In genomic region chr2:234426616-234427015, GRCh38 we compare ENCODE assay signal across 9 cellular contexts.
DNase-seq lines count a peak whose midpoint lies in the region; ATAC-seq and TF ChIP-seq lines count a peak whose summit lies in the region.
"Had no signal": no experiment of that assay in that cellular context is flagged by ENCODE, and none has a peak within 500 bp of the region (broad histone marks: within the 10 kb centered on the region; RNA-seq: fewer than 3 reads in every experiment).

No MANE protein-coding gene starts in this region.

- H3K36me3 Mint-ChIP-seq in activated CD8-positive, alpha-beta T cell treated with anti-CD3 and anti-CD28 coated beads, Interleukin-2, amount 10 ng/mL, durations not matched to agents 7 days and 5 days (ENCODE audit: low read depth): peaks cover 8% of the 10 kb centered on the region
- no peaks in the 10 kb centered on the region for H3K36me3 Mint-ChIP-seq in natural killer cell

- peak overlapping the region; percentile 97 for H3K27ac Mint-ChIP-seq in activated CD8-positive, alpha-beta T cell treated with anti-CD3 and anti-CD28 coated beads, Interleukin-2, amount 10 ng/mL, durations not matched to agents 7 days and 5 days
- peak overlapping the region; percentile 98 to 100 for H3K27ac Mint-ChIP-seq in natural killer cell

- H3K4me1 Mint-ChIP-seq in activated CD8-positive, alpha-beta T cell treated with anti-CD3 and anti-CD28 coated beads, Interleukin-2, amount 10 ng/mL, durations not matched to agents 7 days and 5 days (ENCODE audit: low read depth): peaks cover 83% of the 10 kb centered on the region
- H3K4me1 Mint-ChIP-seq in natural killer cell: peaks cover 88 to 91% of the 10 kb centered on the region in 2 donors

- no peaks in the 10 kb centered on the region for H3K27me3 Mint-ChIP-seq in activated CD8-positive, alpha-beta T cell treated with anti-CD3 and anti-CD28 coated beads, Interleukin-2, amount 10 ng/mL, durations not matched to agents 7 days and 5 days (ENCODE audit: low read depth)
- no peaks in the 10 kb centered on the region for H3K27me3 Mint-ChIP-seq in natural killer cell (ENCODE audit: low read depth in 2 of 2)

- no peaks in the 10 kb centered on the region for H3K9me3 Mint-ChIP-seq in activated CD8-positive, alpha-beta T cell treated with anti-CD3 and anti-CD28 coated beads, Interleukin-2, amount 10 ng/mL, durations not matched to agents 7 days and 5 days (ENCODE audit: insufficient read depth)
- no peaks in the 10 kb centered on the region for H3K9me3 Mint-ChIP-seq in natural killer cell

- DNase-seq in ELF-1 (ENCODE audit: low read depth, low spot score) (peak; percentile 8), natural killer cell (no peak), cerebellum (ENCODE audit: low spot score) (no peak), HuH-7.5 (ENCODE audit: low spot score) (no peak), Kasumi-1 (lab: John Stamatoyannopoulos, UW) (no peak)
- no peak for DNase-seq in activated CD8-positive, alpha-beta T cell treated with anti-CD3 and anti-CD28 coated beads, Interleukin-2, amount 10 ng/mL, durations not matched to agents 7 days and 5 days
- DNase-seq: NCI-H1092 treated with DMSO at 0.1 percent for 48 hours had no signal

- POLR2A ChIA-PET in activated CD8-positive, alpha-beta T cell treated with anti-CD3 and anti-CD28 coated beads, Interleukin-2, amount 10 ng/mL, durations not matched to agents 7 days and 5 days (lab: Charles Lee): interaction anchor here (0.6 to 7.0 kb wide), 18 partner anchors 11 to 400 kb away, joined by 3 to 99 read pairs (median 6); partner anchors contain the start of gene ARL4C

- peak overlapping the region; percentile 56 for H3K4me3 Mint-ChIP-seq in activated CD8-positive, alpha-beta T cell treated with anti-CD3 and anti-CD28 coated beads, Interleukin-2, amount 10 ng/mL, durations not matched to agents 7 days and 5 days
- H3K4me3 Mint-ChIP-seq in natural killer cell: peak overlapping the region; percentile 80

- ATAC-seq in HG03196 (IDR thresholded peaks at IDR 0.05; ENCODE audit: unreplicated experiment) (peak; percentile 21), natural killer cell (no peak), HG02623 (IDR thresholded peaks at IDR 0.05; ENCODE audit: unreplicated experiment) (no peak)
- peak; percentile 2 for ATAC-seq in activated CD8-positive, alpha-beta T cell treated with anti-CD3 and anti-CD28 coated beads, Interleukin-2, amount 10 ng/mL, durations not matched to agents 7 days and 5 days

- no peak for TF ChIP-seq CTCF in natural killer cell (IDR thresholded peaks at IDR 0.05)

- CTCF ChIA-PET in activated CD8-positive, alpha-beta T cell treated with anti-CD3 and anti-CD28 coated beads, Interleukin-2, amount 10 ng/mL, durations not matched to agents 7 days and 5 days (lab: Charles Lee): interaction anchor here (0.6 to 4.6 kb wide), 12 partner anchors 9 to 565 kb away, joined by 3 to 17 read pairs (median 6); partner anchors contain the start of gene ARL4C

- intact Hi-C loops in natural killer cell (cut with micrococcal nuclease): loop anchor here (1.0 to 10.0 kb wide), 5 partner anchors 20 to 432 kb away; no protein-coding TSS in a partner anchor

Comparison
In these comparisons a context has a peak if more than half of its experiments do, and no peak if none do; other contexts are left out.
1. ATAC-seq: peak in HG03196 (single experiment) and activated CD8-positive, alpha-beta T cell treated with anti-CD3 and anti-CD28 coated beads, Interleukin-2, amount 10 ng/mL, durations not matched to agents 7 days and 5 days (single experiment); none in natural killer cell (0 of 3) and HG02623 (single experiment).